Comparison of ENCODE assay signal across 8 cellular contexts in the genomic region with DNA sequence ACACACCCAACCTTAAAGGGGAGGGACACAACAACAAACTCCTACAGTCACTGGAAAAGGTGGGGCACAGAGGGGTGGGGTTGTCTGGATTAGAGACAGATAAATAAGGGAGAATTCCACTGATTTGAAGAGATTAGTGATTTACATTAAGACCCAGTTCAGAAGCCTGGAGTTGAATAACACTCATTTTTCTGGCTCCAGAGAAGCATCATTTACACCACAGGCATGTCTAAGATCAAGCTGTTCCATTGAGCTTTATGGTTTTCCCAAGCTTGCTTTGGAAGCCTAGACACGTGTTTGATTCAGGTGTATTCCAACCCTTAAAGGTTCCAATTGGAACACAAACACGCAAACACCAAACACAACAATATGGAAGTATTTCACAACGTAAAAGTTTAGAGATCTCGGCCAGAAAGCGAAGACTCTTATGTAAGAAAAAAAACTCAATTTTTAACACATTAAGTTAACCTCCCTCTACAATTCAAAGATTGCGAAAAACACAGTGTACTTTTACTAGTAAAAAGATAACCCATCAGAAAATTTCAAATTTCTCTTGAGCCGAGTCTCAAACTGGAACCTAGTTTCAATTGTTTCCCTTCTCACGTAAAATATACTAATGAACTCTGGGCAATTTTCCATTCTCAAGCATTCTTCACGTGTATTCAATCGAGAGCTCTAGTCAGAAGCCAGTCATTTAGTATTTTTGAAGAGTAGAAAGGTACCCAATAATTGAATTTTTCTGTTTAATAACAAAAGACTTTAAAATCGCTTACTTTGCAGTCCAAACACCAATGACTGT. TPM values are rescaled to one million over a fixed set of nuclear protein-coding genes. Genes with fewer than 3 reads are reported as not detected.
A peak's percentile ranks its signal among the peaks of the same experiment; 100 is the strongest.
DNase-seq lines count a peak whose midpoint lies in the region; FAIRE-seq and TF ChIP-seq lines count a peak whose summit lies in the region.

No MANE protein-coding gene starts in this region.

- BruUV-seq in Calu3 (replicated peaks; lab: Mats Ljungman, UMichigan): no TSS peak

- peaks cover 66% of the 10 kb centered on the region for H3K79me2 ChIP-seq in neural cell (replicated peaks; ENCODE audit: insufficient read depth, low read length)

- H3K9ac ChIP-seq in neural cell (ENCODE audit: low read length): peak overlapping the region; percentile 100

- H3K9me2 ChIP-seq in neural cell (ENCODE audit: insufficient read depth, low read length): no peaks in the 10 kb centered on the region

- TF ChIP-seq CTCF in Calu3 (IDR thresholded peaks at IDR 0.05; ENCODE audit: unreplicated experiment) (no peak), neural cell (IDR thresholded peaks at IDR 0.05; ENCODE audit: poor library complexity, severe bottlenecking) (no peak)

- DNase-seq in Calu3: peak; percentile 35
- no peak for DNase-seq in MG63
- no peak for DNase-seq in ecto neural progenitor cell (ENCODE audit: low spot score)
- DNase-seq in MV-4-11 (lab: John Stamatoyannopoulos, UW): no peak
- no peak for DNase-seq in GDM1 (lab: John Stamatoyannopoulos, UW)
- no peak for DNase-seq in HTR-8/SVneo (ENCODE audit: insufficient read length, low spot score)

- H3K4me3 Mint-ChIP-seq in Calu3 (ENCODE audit: low read depth, unreplicated experiment): peak overlapping the region; percentile 95
- peak overlapping the region; percentile 97 for H3K4me3 Mint-ChIP-seq in dendritic cell treated with granulocyte-macrophage colony-stimulating factor and Interleukin-4, amounts not matched to agents 40 ng/mL and 50 ng/mL, for 4 days

- peak overlapping the region; percentile 99 for H3K27ac Mint-ChIP-seq in Calu3 (ENCODE audit: unreplicated experiment)
- H3K27ac Mint-ChIP-seq in dendritic cell treated with granulocyte-macrophage colony-stimulating factor and Interleukin-4, amounts not matched to agents 40 ng/mL and 50 ng/mL, for 4 days: peak overlapping the region; percentile 99

- TF ChIP-seq EP300 in neural cell (conservative IDR thresholded peaks at IDR 0.05; ENCODE audit: poor library complexity, severe bottlenecking): no peak

- H3K4me1 Mint-ChIP-seq in Calu3 (ENCODE audit: low read depth, unreplicated experiment): peaks cover 36% of the 10 kb centered on the region
- peaks cover 54% of the 10 kb centered on the region for H3K4me1 Mint-ChIP-seq in dendritic cell treated with granulocyte-macrophage colony-stimulating factor and Interleukin-4, amounts not matched to agents 40 ng/mL and 50 ng/mL, for 4 days (ENCODE audit: low read depth)

- H3K36me3 ChIP-seq in MG63 (peaks cover 49% of the 10 kb centered on the region), neural cell (ENCODE audit: insufficient read depth, low read length) (no peaks in the 10 kb centered on the region)

- no peaks in the 10 kb centered on the region for H3K9me3 Mint-ChIP-seq in Calu3 (ENCODE audit: low read depth, unreplicated experiment)
- H3K9me3 Mint-ChIP-seq in dendritic cell treated with granulocyte-macrophage colony-stimulating factor and Interleukin-4, amounts not matched to agents 40 ng/mL and 50 ng/mL, for 4 days: no peaks in the 10 kb centered on the region

- H3K9me3 ChIP-seq in MG63 (peaks cover 3% of the 10 kb centered on the region; the same call in 1 of the 2 replicates), neural cell (ENCODE audit: low read length) (no peaks in the 10 kb centered on the region)

- no peak overlapping the region for H2AFZ ChIP-seq in neural cell (ENCODE audit: low read depth, low read length)

- H3K27me3 ChIP-seq in MG63: no peaks in the 10 kb centered on the region
- no peaks in the 10 kb centered on the region for H3K27me3 ChIP-seq in neural cell (ENCODE audit: insufficient read depth, low read depth, low read length)

- CTCF ChIA-PET in Calu3 (lab: Charles Lee): interaction anchor here (0.6 to 1.6 kb wide), 6 partner anchors 8 to 470 kb away, joined by 3 to 7 read pairs (median 3); no protein-coding TSS in a partner anchor

- peak overlapping the region; percentile 97 for H3K4me3 ChIP-seq in MG63
- peak overlapping the region; percentile 77 for H3K4me3 ChIP-seq in neural cell (ENCODE audit: low read length)

- H4K20me1 ChIP-seq in neural cell (ENCODE audit: insufficient read depth): peaks cover 57% of the 10 kb centered on the region

- H3K36me3 Mint-ChIP-seq in Calu3 (ENCODE audit: insufficient read depth, unreplicated experiment): peaks cover 69% of the 10 kb centered on the region
- peaks cover 44% of the 10 kb centered on the region for H3K36me3 Mint-ChIP-seq in dendritic cell treated with granulocyte-macrophage colony-stimulating factor and Interleukin-4, amounts not matched to agents 40 ng/mL and 50 ng/mL, for 4 days (ENCODE audit: low read depth)

- H3K27me3 Mint-ChIP-seq in Calu3 (ENCODE audit: unreplicated experiment): no peaks in the 10 kb centered on the region
- no peaks in the 10 kb centered on the region for H3K27me3 Mint-ChIP-seq in dendritic cell treated with granulocyte-macrophage colony-stimulating factor and Interleukin-4, amounts not matched to agents 40 ng/mL and 50 ng/mL, for 4 days

- H3K4me2 ChIP-seq in neural cell (ENCODE audit: low read length): peak overlapping the region; percentile 78

- no peak for TF ChIP-seq RAD21 in neural cell (conservative IDR thresholded peaks at IDR 0.05)

- FAIRE-seq in HTR-8/SVneo (lab: Jason Lieb, UNC): no peak

- no peaks in the 10 kb centered on the region for H3F3A ChIP-seq in neural cell (ENCODE audit: insufficient read depth, low read length, poor library complexity, severe bottlenecking)

- peak overlapping the region; percentile 100 for H3K27ac ChIP-seq in neural cell (ENCODE audit: low read length)

- intact Hi-C loops in Calu3 (cut with micrococcal nuclease; ENCODE audit: unreplicated experiment): no loop called here
- intact Hi-C loops in dendritic cell treated with granulocyte-macrophage colony-stimulating factor and Interleukin-4, amounts not matched to agents 40 ng/mL and 50 ng/mL, for 4 days (cut with micrococcal nuclease): loop anchor here (10.0 kb wide), 1 partner anchor 111 kb away; the partner anchor contains the start of gene IGF2BP2

TF ChIP-seq in neural cell, 6 proteins besides CTCF, POLR2A, EP300 and RAD21:
- TF ChIP-seq EZH2 (IDR thresholded peaks at IDR 0.05; ENCODE audit: borderline replicate concordance, insufficient read depth, low read length, poor library complexity, severe bottlenecking) (no peak), MXI1 (conservative IDR thresholded peaks at IDR 0.05; ENCODE audit: poor library complexity, severe bottlenecking) (peak; percentile 82), TAF1 (IDR thresholded peaks at IDR 0.05; ENCODE audit: low read depth) (no peak), POLR2AphosphoS5 (IDR thresholded peaks at IDR 0.05) (no peak)

RNA-seq across cellular contexts. Expression of gene TRA2B, which starts 2.1 kb away (rescaled TPM):
- 212 and 238 TPM in 2 replicates for total RNA-seq in Calu3 (2022)
- total RNA-seq in MG63 (2014; rRNA removed; shearing (Covaris generic); ENCODE audit: low replicate concordance): 158 and 271 TPM in 2 replicates
- polyA plus RNA-seq in neural cell: 637 and 780 TPM in 2 replicates
- 407 and 468 TPM in 2 replicates for polyA minus RNA-seq in neural cell
